Comparison of ENCODE assay signal across 8 cellular contexts in the genomic region with DNA sequence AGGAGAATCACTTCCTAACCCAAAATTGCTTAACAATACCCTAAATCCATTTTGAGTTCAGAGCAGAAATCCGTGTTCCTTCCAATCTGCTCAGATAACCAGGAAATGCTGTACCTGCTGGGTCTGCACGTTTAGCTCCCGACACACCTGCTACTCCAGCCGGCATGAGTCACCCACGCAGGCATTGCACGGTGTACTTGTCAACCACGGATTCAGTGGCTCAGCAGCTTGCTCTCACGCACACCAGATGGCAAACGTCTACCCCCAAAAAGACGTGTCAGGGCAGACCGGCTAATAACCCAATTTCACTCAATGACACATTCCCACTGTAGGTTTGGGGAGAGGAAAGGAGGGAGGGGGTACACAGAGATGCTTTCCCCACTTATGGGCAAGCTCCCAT.
DNase-seq lines count a peak whose midpoint lies in the region; ATAC-seq and TF ChIP-seq lines count a peak whose summit lies in the region.

No MANE protein-coding gene starts in this region.

- peaks cover 0 to 39% (median 14%) of the 10 kb centered on the region in 9 donors for H3K27me3 ChIP-seq in heart left ventricle

- no peak for TF ChIP-seq POLR2A in heart left ventricle (IDR thresholded peaks at IDR 0.05)

- no peaks in the 10 kb centered on the region for H3K9me3 ChIP-seq in heart left ventricle

- peak overlapping the region; percentile 96 for H3K4me3 Mint-ChIP-seq in progenitor cell of endocrine pancreas (ENCODE audit: low read depth)

- no peaks in the 10 kb centered on the region for H3K9me3 Mint-ChIP-seq in progenitor cell of endocrine pancreas (ENCODE audit: low read depth)

- TF ChIP-seq CTCF in progenitor cell of endocrine pancreas (IDR thresholded peaks at IDR 0.05; ENCODE audit: unreplicated experiment) (no peak), heart left ventricle (IDR thresholded peaks at IDR 0.05) (no peak)

- no peaks in the 10 kb centered on the region for H3K36me3 ChIP-seq in heart left ventricle

- peak overlapping the region; percentile 94 for H3K27ac Mint-ChIP-seq in progenitor cell of endocrine pancreas

- 70 to 79% (median 72%) methylated on average over 11 of the region's 11 CpGs for WGBS in heart left ventricle, 4 donors

- peak; percentile 43 for ATAC-seq in GM18867 (IDR thresholded peaks at IDR 0.05; ENCODE audit: unreplicated experiment)
- ATAC-seq in GM18502 (IDR thresholded peaks at IDR 0.05; ENCODE audit: poor library complexity, unreplicated experiment), result no peak
- ATAC-seq in GM19397 (IDR thresholded peaks at IDR 0.05; ENCODE audit: unreplicated experiment), result no peak
- ATAC-seq in heart left ventricle, result no peak
- ATAC-seq in GM18517 (IDR thresholded peaks at IDR 0.05; ENCODE audit: unreplicated experiment), result no peak

- peaks cover 0 to 19% (median 8%) of the 10 kb centered on the region in 12 donors for H3K4me1 ChIP-seq in heart left ventricle

- intact Hi-C loops in heart left ventricle (cut with DNase I), result no loop called here

- H3K27me3 Mint-ChIP-seq in progenitor cell of endocrine pancreas, result peaks cover 4% of the 10 kb centered on the region

- H3K36me3 Mint-ChIP-seq in progenitor cell of endocrine pancreas (ENCODE audit: insufficient read depth), result peaks cover 4% of the 10 kb centered on the region

- peaks cover 34% of the 10 kb centered on the region for H3K4me1 Mint-ChIP-seq in progenitor cell of endocrine pancreas (ENCODE audit: low read depth)

- H3K4me3 ChIP-seq in heart left ventricle, result no peak overlapping the region

- H3K27ac ChIP-seq in heart left ventricle, result no peak overlapping the region

- DNase-seq in NCI-H510A treated with DMSO at 0.1 percent for 48 hours (lab: John Stamatoyannopoulos, UW), result peak; percentile 82
- peak; percentile 88 for DNase-seq in cerebellar cortex (ENCODE audit: low spot score)
- DNase-seq in progenitor cell of endocrine pancreas (ENCODE audit: low spot score, unreplicated experiment), result no peak
- DNase-seq in heart left ventricle, result no peak

Comparison
In these comparisons a context has a peak if more than half of its experiments do, and no peak if none do; other contexts are left out.
1. DNase-seq: peak in NCI-H510A treated with DMSO at 0.1 percent for 48 hours (single experiment) and cerebellar cortex (single experiment); none in progenitor cell of endocrine pancreas (single experiment) and heart left ventricle (0 of 5).